In the genomic region with DNA sequence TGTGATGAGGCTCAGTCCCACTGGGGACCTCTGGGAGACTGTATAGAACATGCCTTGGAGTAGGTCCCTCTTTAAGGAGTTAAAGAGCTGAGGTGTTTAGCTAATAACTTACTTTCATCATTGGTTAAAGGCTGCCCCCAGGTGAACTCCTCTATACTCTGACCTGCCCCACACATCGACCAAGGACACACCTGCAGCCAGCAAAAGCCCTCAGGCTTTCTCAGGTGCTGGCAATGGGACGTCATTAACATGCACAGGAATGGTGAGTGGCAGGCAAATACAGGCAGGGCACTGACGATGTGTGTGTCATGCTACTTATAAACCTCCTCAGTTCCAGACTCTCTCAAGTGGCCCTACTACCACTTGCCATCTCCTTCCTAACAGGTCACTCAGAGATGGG, we compare ENCODE assay signal across 18 cellular contexts.
A peak's percentile ranks its signal among the peaks of the same experiment; 100 is the strongest.
DNase-seq lines count a peak whose midpoint lies in the region; ATAC-seq, FAIRE-seq and TF ChIP-seq lines count a peak whose summit lies in the region.
"Had no signal": no experiment of that assay in that cellular context is flagged by ENCODE, and none has a peak within 500 bp of the region (broad histone marks: within the 10 kb centered on the region; RNA-seq: fewer than 3 reads in every experiment).

No MANE protein-coding gene starts in this region.

- no peaks in the 10 kb centered on the region for H3K4me1 ChIP-seq in H1 (replicated peaks in 1 of 4; ENCODE audit: control insufficient read depth in 3 of 4, insufficient read depth in 4 of 4, low read length in 3 of 4)
- no peaks in the 10 kb centered on the region for H3K4me1 ChIP-seq in mesendoderm (ENCODE audit: control insufficient read depth, low read depth, low read length)
- H3K4me1 ChIP-seq in upper lobe of right lung: no peaks in the 10 kb centered on the region
- H3K4me1 ChIP-seq: BE2C had no signal

- 69% methylated on average over 3 of the region's 3 CpGs; no CpG with 5 or more reads in 1 of the 2 experiments for WGBS in H1 (ENCODE audit: extremely low coverage in 1 of 2, insufficient coverage in 1 of 2, insufficient read length in 1 of 2, insufficient replicate concordance in 2 of 2, low coverage in 1 of 2, low lambda C conversion rate in 2 of 2, missing lambda C conversion rate in 1 of 2), 2 experiments
- no CpG with 5 or more reads among the region's 3 CpGs for WGBS in mesendoderm (ENCODE audit: extremely low coverage, insufficient coverage, low lambda C conversion rate)

- ATAC-seq in upper lobe of right lung: peak; percentile 90
- ATAC-seq: HCT116 had no signal

- no peaks in the 10 kb centered on the region for H3K4me1 Mint-ChIP-seq in activated naive CD4-positive, alpha-beta T cell treated with anti-CD3 and anti-CD28 coated beads for 36 hours (ENCODE audit: low read depth)
- H3K4me1 Mint-ChIP-seq in MCF 10A (ENCODE audit: insufficient read depth, unreplicated experiment): no peaks in the 10 kb centered on the region

- no peak overlapping the region for H2BK15ac ChIP-seq in H1 (ENCODE audit: low read length)
- no peak overlapping the region for H2BK15ac ChIP-seq in mesendoderm (replicated peaks; ENCODE audit: low read depth)

- FAIRE-seq in H1 (lab: Jason Lieb, UNC): no peak
- FAIRE-seq: HTR-8/SVneo had no signal

- no peak for TF ChIP-seq POLR2A in H1 (IDR thresholded peaks at IDR 0.05; ENCODE audit: control extremely low read depth in 1 of 2, low read depth in 2 of 2, low read length in 2 of 2)

- no peak overlapping the region for H3K9ac ChIP-seq in H1 (replicated peaks in 1 of 4; ENCODE audit: extremely low read depth in 1 of 4, low read depth in 3 of 4, low read length in 3 of 4)
- H3K9ac ChIP-seq in mesendoderm (ENCODE audit: low read length): no peak overlapping the region

- intact Hi-C loops in upper lobe of right lung (cut with DNase I): no loop called here
- intact Hi-C loops in activated naive CD4-positive, alpha-beta T cell treated with anti-CD3 and anti-CD28 coated beads for 36 hours (cut with micrococcal nuclease): no loop called here
- intact Hi-C loops in MCF 10A (cut with micrococcal nuclease): no loop called here

- H4K5ac ChIP-seq in H1 (ENCODE audit: insufficient read length, low read depth, low read length) (no peak overlapping the region), mesendoderm (ENCODE audit: low read length) (no peak overlapping the region)

- H3K4me2 ChIP-seq in H1 (ENCODE audit: insufficient read depth in 1 of 2, low read depth in 2 of 2, low read length in 2 of 2) (no peak overlapping the region), mesendoderm (ENCODE audit: low read length) (no peak overlapping the region)
- H3K4me2 ChIP-seq: PC-9 had no signal

- no peaks in the 10 kb centered on the region for H3K9me3 Mint-ChIP-seq in activated naive CD4-positive, alpha-beta T cell treated with anti-CD3 and anti-CD28 coated beads for 36 hours
- peaks cover 14% of the 10 kb centered on the region for H3K9me3 Mint-ChIP-seq in MCF 10A (ENCODE audit: unreplicated experiment)

- H2BK20ac ChIP-seq in H1 (ENCODE audit: low read length): no peak overlapping the region

- H3K4ac ChIP-seq in H1 (replicated peaks; ENCODE audit: insufficient read length, low read depth, low read length) (no peak overlapping the region), mesendoderm (ENCODE audit: low read depth, low read length) (no peak overlapping the region)

- no peak overlapping the region for H3K27ac ChIP-seq in H1 (ENCODE audit: low read depth, low read length)
- no peak overlapping the region for H3K27ac ChIP-seq in mesendoderm (ENCODE audit: low read depth, low read length)
- H3K27ac ChIP-seq in upper lobe of right lung: no peak overlapping the region
- H3K27ac ChIP-seq: 22Rv1, HL-60, PC-9 had no signal

- H3K36me3 Mint-ChIP-seq in activated naive CD4-positive, alpha-beta T cell treated with anti-CD3 and anti-CD28 coated beads for 36 hours (ENCODE audit: low read depth): no peaks in the 10 kb centered on the region
- no peaks in the 10 kb centered on the region for H3K36me3 Mint-ChIP-seq in MCF 10A (ENCODE audit: insufficient read depth, unreplicated experiment)

- H3K9me3 ChIP-seq in H1 (ENCODE audit: insufficient read depth in 2 of 2, low read depth in 1 of 2, low read length in 1 of 2) (no peaks in the 10 kb centered on the region), upper lobe of right lung (no peaks in the 10 kb centered on the region)
- H3K9me3 ChIP-seq: BE2C had no signal

- peak; percentile 33 to 47; a peak in 3 of 4 replicates for TF ChIP-seq RAD21 in H1 (IDR thresholded peaks at IDR 0.05 in 1 of 2, conservative IDR thresholded peaks at IDR 0.05 in 1 of 2; ENCODE audit: low read depth in 2 of 2, low read length in 2 of 2)

- H4K20me1 ChIP-seq in H1 (replicated peaks in 1 of 2; ENCODE audit: control insufficient read depth in 1 of 2, insufficient read depth in 2 of 2, low read length in 2 of 2): no peaks in the 10 kb centered on the region

- H2BK120ac ChIP-seq in H1 (replicated peaks; ENCODE audit: low read depth, low read length) (no peak overlapping the region), mesendoderm (ENCODE audit: low read depth, low read length) (no peak overlapping the region)

- H3K79me2 ChIP-seq in H1 (ENCODE audit: control insufficient read depth in 1 of 2, insufficient read depth in 2 of 2, low read length in 2 of 2) (no peaks in the 10 kb centered on the region), mesendoderm (ENCODE audit: control insufficient read depth, insufficient read depth, low read length) (no peaks in the 10 kb centered on the region)

- H2AK5ac ChIP-seq in H1 (ENCODE audit: low read depth, low read length): no peak overlapping the region
- H2AK5ac ChIP-seq in mesendoderm (ENCODE audit: low read length): no peak overlapping the region

- no peak overlapping the region for H3K27ac Mint-ChIP-seq in activated naive CD4-positive, alpha-beta T cell treated with anti-CD3 and anti-CD28 coated beads for 36 hours
- no peak overlapping the region for H3K27ac Mint-ChIP-seq in MCF 10A (ENCODE audit: low read depth, unreplicated experiment)

- TF ChIP-seq CTCF in H1 (IDR thresholded peaks at IDR 0.05; ENCODE audit: control extremely low read depth in 1 of 3, insufficient read depth in 1 of 3, low read depth in 1 of 3, low read length in 3 of 3) (no peak; a peak in 1 of 4 replicates), upper lobe of right lung (IDR thresholded peaks at IDR 0.05) (no peak), MCF 10A (IDR thresholded peaks at IDR 0.05; ENCODE audit: unreplicated experiment) (no peak)

- no peak overlapping the region for H3K4me3 Mint-ChIP-seq in activated naive CD4-positive, alpha-beta T cell treated with anti-CD3 and anti-CD28 coated beads for 36 hours
- no peak overlapping the region for H3K4me3 Mint-ChIP-seq in MCF 10A (ENCODE audit: unreplicated experiment)

- H2BK5ac ChIP-seq in H1 (ENCODE audit: low read depth, low read length) (no peak overlapping the region), mesendoderm (ENCODE audit: low read length) (no peak overlapping the region)

- no peak overlapping the region for H2AFZ ChIP-seq in H1 (ENCODE audit: low read length)
- H2AFZ ChIP-seq: PC-9 had no signal

- DNase-seq in DMS53 (lab: John Stamatoyannopoulos, UW) (peak; percentile 38), DMS53 treated with DMSO at 0.1 percent for 48 hours (lab: John Stamatoyannopoulos, UW; ENCODE audit: unreplicated experiment) (no peak), H1 (ENCODE audit: low read depth in 1 of 2, low spot score in 2 of 2) (no peak), mesendoderm (peak; percentile 9), upper lobe of right lung (no peak), SW 1271 (lab: John Stamatoyannopoulos, UW) (no peak), MCF 10A (ENCODE audit: unreplicated experiment) (no peak)
- DNase-seq in activated naive CD4-positive, alpha-beta T cell treated with anti-CD3 and anti-CD28 coated beads for 36 hours: no peak
- DNase-seq: BE2C, NCI-H1417 treated with DMSO at 0.1 percent for 48 hours, NCI-H1930, NCI-H446, NCI-H748 treated with DMSO at 0.1 percent for 48 hours had no signal

- H3K36me3 ChIP-seq in H1 (ENCODE audit: control insufficient read depth in 2 of 4, insufficient read depth in 4 of 4, low read length in 3 of 4) (no peaks in the 10 kb centered on the region), mesendoderm (ENCODE audit: control insufficient read depth, insufficient read depth, low read length) (no peaks in the 10 kb centered on the region), upper lobe of right lung (no peaks in the 10 kb centered on the region)
- H3K36me3 ChIP-seq: BE2C had no signal

- no peak overlapping the region for H3K23ac ChIP-seq in H1 (ENCODE audit: insufficient read length)
- H3K23ac ChIP-seq in mesendoderm (ENCODE audit: low read length): no peak overlapping the region

- POLR2A ChIA-PET in H1 (lab: Charles Lee; ENCODE audit: partially characterized antibody) (no interaction called here), MCF 10A (lab: Yijun Ruan, JAX) (no interaction called here)

- H3K27me3 ChIP-seq in H1 (replicated peaks in 1 of 4; ENCODE audit: control insufficient read depth in 3 of 4, extremely low read depth in 1 of 4, insufficient read depth in 3 of 4, low read length in 3 of 4) (no peaks in the 10 kb centered on the region), mesendoderm (ENCODE audit: insufficient read depth, low read length, poor library complexity) (no peaks in the 10 kb centered on the region), upper lobe of right lung (no peaks in the 10 kb centered on the region)
- H3K27me3 ChIP-seq: BE2C had no signal

- TF ChIP-seq EP300 in H1 (IDR thresholded peaks at IDR 0.05; ENCODE audit: borderline replicate concordance in 1 of 2, low read depth in 2 of 2, low read length in 2 of 2): no peak

- no peak overlapping the region for H4K91ac ChIP-seq in H1 (replicated peaks; ENCODE audit: insufficient read length, low read length)

- H3K56ac ChIP-seq in H1 (replicated peaks; ENCODE audit: insufficient read length, low read depth, low read length) (no peak overlapping the region), mesendoderm (ENCODE audit: low read length) (no peak overlapping the region)

- no peak overlapping the region for H3K18ac ChIP-seq in H1 (ENCODE audit: extremely low read depth, low read length)
- H3K18ac ChIP-seq in mesendoderm (ENCODE audit: low read length): no peak overlapping the region

- CTCF ChIA-PET in H1 (lab: Charles Lee; ENCODE audit: partially characterized antibody): interaction anchor here (0.7 kb wide), 1 partner anchor 362 kb away, joined by 3 read pairs; no protein-coding TSS in a partner anchor
- CTCF ChIA-PET in activated naive CD4-positive, alpha-beta T cell treated with anti-CD3 and anti-CD28 coated beads for 36 hours (lab: Charles Lee): no interaction called here
- CTCF ChIA-PET in MCF 10A (lab: Yijun Ruan, JAX): interaction anchor here (0.7 to 0.9 kb wide), 3 partner anchors 26 to 554 kb away, joined by 3 to 5 read pairs (median 4); no protein-coding TSS in a partner anchor

- H4K8ac ChIP-seq in H1 (ENCODE audit: extremely low read depth, insufficient read depth, low read length): no peak overlapping the region
- H4K8ac ChIP-seq in mesendoderm (ENCODE audit: low read depth, low read length): no peak overlapping the region

- no peaks in the 10 kb centered on the region for H3K27me3 Mint-ChIP-seq in activated naive CD4-positive, alpha-beta T cell treated with anti-CD3 and anti-CD28 coated beads for 36 hours (ENCODE audit: low read depth)
- H3K27me3 Mint-ChIP-seq in MCF 10A (ENCODE audit: insufficient read depth, unreplicated experiment): no peaks in the 10 kb centered on the region

- H3K14ac ChIP-seq in H1 (ENCODE audit: insufficient read length): no peak overlapping the region

- H3K79me1 ChIP-seq in H1 (ENCODE audit: low read depth, low read length) (no peaks in the 10 kb centered on the region), mesendoderm (ENCODE audit: low read length) (no peaks in the 10 kb centered on the region)

- BruUV-seq in MCF 10A (replicated peaks; lab: Mats Ljungman, UMichigan): no TSS peak

- H3K4me3 ChIP-seq in H1 (ENCODE audit: extremely low read depth in 1 of 4, insufficient read depth in 2 of 4, low read depth in 3 of 4, low read length in 4 of 4) (no peak overlapping the region), mesendoderm (ENCODE audit: low read length) (no peak overlapping the region), upper lobe of right lung (no peak overlapping the region)
- H3K4me3 ChIP-seq: PC-9 had no signal

- H2BK12ac ChIP-seq in H1 (ENCODE audit: low read depth, low read length): no peak overlapping the region

- no peaks in the 10 kb centered on the region for H3K23me2 ChIP-seq in H1 (ENCODE audit: low read depth, low read length)

Comparison
In these comparisons a context has a peak if more than half of its experiments do, and no peak if none do; other contexts are left out.
1. DNase-seq: peak in DMS53 (single experiment) and mesendoderm (single experiment); none in DMS53 treated with DMSO at 0.1 percent for 48 hours (single experiment), H1 (0 of 2), upper lobe of right lung (single experiment), activated naive CD4-positive, alpha-beta T cell treated with anti-CD3 and anti-CD28 coated beads for 36 hours (single experiment), SW 1271 (0 of 2) and MCF 10A (single experiment).